Comparison of ENCODE assay signal across 8 cellular contexts in genomic region chr2:111049792-111050640, GRCh38.
DNase-seq lines count a peak whose midpoint lies in the region; ATAC-seq lines count a peak whose summit lies in the region.

No MANE protein-coding gene starts in this region.

- intact Hi-C loops in activated T-helper 1 cell treated with anti-CD3 and anti-CD28 coated beads, Interleukin-12 subunit alpha, Interleukin-12 subunit beta, Interleukin-2, Interleukin-4 antibody, amounts not matched to agents 30 ng/mL and 10 ng/mL and 1 ng/mL, durations not matched to agents 14 hours and 24 hours and 36 hours (cut with micrococcal nuclease) = loop anchor here (1.0 to 5.0 kb wide), 5 partner anchors 14 to 373 kb away; partner anchors contain the start of gene BUB1

- ATAC-seq in HG02678 (IDR thresholded peaks at IDR 0.05; ENCODE audit: unreplicated experiment) = peak; percentile 62
- ATAC-seq in stimulated activated effector memory CD8-positive, alpha-beta T cell treated with anti-CD3 and anti-CD28 coated beads, Interleukin-12 subunit alpha, Interleukin-12 subunit beta, amount 100 ng/mL, for 72 hours = peak; percentile 91

- peak; percentile 36 for DNase-seq in activated T-cell treated with anti-CD3 and anti-CD28 coated beads, Interleukin-2, amount 50 U/mL, for 24 hours
- DNase-seq in activated T-cell treated with anti-CD3 and anti-CD28 coated beads for 4 hours (no peak), AML-193 (lab: John Stamatoyannopoulos, UW) (no peak), D341Med (ENCODE audit: low spot score) (no peak), putamen (ENCODE audit: low spot score) (no peak)
- DNase-seq in activated T-helper 1 cell treated with anti-CD3 and anti-CD28 coated beads, Interleukin-12 subunit alpha, Interleukin-12 subunit beta, Interleukin-2, Interleukin-4 antibody, amounts not matched to agents 30 ng/mL and 10 ng/mL and 1 ng/mL, durations not matched to agents 14 hours and 24 hours and 36 hours (ENCODE audit: low spot score) = no peak
- DNase-seq in stimulated activated effector memory CD8-positive, alpha-beta T cell treated with anti-CD3 and anti-CD28 coated beads, Interleukin-12 subunit alpha, Interleukin-12 subunit beta, amount 100 ng/mL, for 72 hours (ENCODE audit: low spot score in 2 of 2) = no peak

- H3K27ac Mint-ChIP-seq in activated T-cell treated with anti-CD3 and anti-CD28 coated beads, Interleukin-2, amount 50 U/mL, for 24 hours = peak overlapping the region; percentile 93
- peak overlapping the region; percentile 82 for H3K27ac Mint-ChIP-seq in activated T-helper 1 cell treated with anti-CD3 and anti-CD28 coated beads, Interleukin-12 subunit alpha, Interleukin-12 subunit beta, Interleukin-2, Interleukin-4 antibody, amounts not matched to agents 30 ng/mL and 10 ng/mL and 1 ng/mL, durations not matched to agents 14 hours and 24 hours and 36 hours
- H3K27ac Mint-ChIP-seq in stimulated activated effector memory CD8-positive, alpha-beta T cell treated with anti-CD3 and anti-CD28 coated beads, Interleukin-12 subunit alpha, Interleukin-12 subunit beta, amount 100 ng/mL, for 72 hours = peak overlapping the region; percentile 69

- H3K9me3 Mint-ChIP-seq in activated T-cell treated with anti-CD3 and anti-CD28 coated beads, Interleukin-2, amount 50 U/mL, for 24 hours = peaks cover 19% of the 10 kb centered on the region
- H3K9me3 Mint-ChIP-seq in activated T-helper 1 cell treated with anti-CD3 and anti-CD28 coated beads, Interleukin-12 subunit alpha, Interleukin-12 subunit beta, Interleukin-2, Interleukin-4 antibody, amounts not matched to agents 30 ng/mL and 10 ng/mL and 1 ng/mL, durations not matched to agents 14 hours and 24 hours and 36 hours = peaks cover 25% of the 10 kb centered on the region
- no peaks in the 10 kb centered on the region for H3K9me3 Mint-ChIP-seq in stimulated activated effector memory CD8-positive, alpha-beta T cell treated with anti-CD3 and anti-CD28 coated beads, Interleukin-12 subunit alpha, Interleukin-12 subunit beta, amount 100 ng/mL, for 72 hours

- no peak overlapping the region for H3K4me3 Mint-ChIP-seq in activated T-cell treated with anti-CD3 and anti-CD28 coated beads, Interleukin-2, amount 50 U/mL, for 24 hours
- H3K4me3 Mint-ChIP-seq in activated T-helper 1 cell treated with anti-CD3 and anti-CD28 coated beads, Interleukin-12 subunit alpha, Interleukin-12 subunit beta, Interleukin-2, Interleukin-4 antibody, amounts not matched to agents 30 ng/mL and 10 ng/mL and 1 ng/mL, durations not matched to agents 14 hours and 24 hours and 36 hours = peak overlapping the region; percentile 24
- H3K4me3 Mint-ChIP-seq in stimulated activated effector memory CD8-positive, alpha-beta T cell treated with anti-CD3 and anti-CD28 coated beads, Interleukin-12 subunit alpha, Interleukin-12 subunit beta, amount 100 ng/mL, for 72 hours = peak overlapping the region; percentile 25

- peaks cover 55% of the 10 kb centered on the region for H3K4me1 Mint-ChIP-seq in activated T-cell treated with anti-CD3 and anti-CD28 coated beads, Interleukin-2, amount 50 U/mL, for 24 hours (ENCODE audit: low read depth)
- H3K4me1 Mint-ChIP-seq in activated T-helper 1 cell treated with anti-CD3 and anti-CD28 coated beads, Interleukin-12 subunit alpha, Interleukin-12 subunit beta, Interleukin-2, Interleukin-4 antibody, amounts not matched to agents 30 ng/mL and 10 ng/mL and 1 ng/mL, durations not matched to agents 14 hours and 24 hours and 36 hours (ENCODE audit: low read depth) = peaks cover 48% of the 10 kb centered on the region
- H3K4me1 Mint-ChIP-seq in stimulated activated effector memory CD8-positive, alpha-beta T cell treated with anti-CD3 and anti-CD28 coated beads, Interleukin-12 subunit alpha, Interleukin-12 subunit beta, amount 100 ng/mL, for 72 hours = peaks cover 46% of the 10 kb centered on the region

- no peaks in the 10 kb centered on the region for H3K36me3 Mint-ChIP-seq in activated T-cell treated with anti-CD3 and anti-CD28 coated beads, Interleukin-2, amount 50 U/mL, for 24 hours (ENCODE audit: low read depth)
- H3K36me3 Mint-ChIP-seq in activated T-helper 1 cell treated with anti-CD3 and anti-CD28 coated beads, Interleukin-12 subunit alpha, Interleukin-12 subunit beta, Interleukin-2, Interleukin-4 antibody, amounts not matched to agents 30 ng/mL and 10 ng/mL and 1 ng/mL, durations not matched to agents 14 hours and 24 hours and 36 hours (ENCODE audit: low read depth) = peaks cover 4% of the 10 kb centered on the region
- peaks cover 7% of the 10 kb centered on the region for H3K36me3 Mint-ChIP-seq in stimulated activated effector memory CD8-positive, alpha-beta T cell treated with anti-CD3 and anti-CD28 coated beads, Interleukin-12 subunit alpha, Interleukin-12 subunit beta, amount 100 ng/mL, for 72 hours

- H3K27me3 Mint-ChIP-seq in activated T-cell treated with anti-CD3 and anti-CD28 coated beads, Interleukin-2, amount 50 U/mL, for 24 hours = peaks cover 68% of the 10 kb centered on the region
- peaks cover 9% of the 10 kb centered on the region for H3K27me3 Mint-ChIP-seq in activated T-helper 1 cell treated with anti-CD3 and anti-CD28 coated beads, Interleukin-12 subunit alpha, Interleukin-12 subunit beta, Interleukin-2, Interleukin-4 antibody, amounts not matched to agents 30 ng/mL and 10 ng/mL and 1 ng/mL, durations not matched to agents 14 hours and 24 hours and 36 hours (ENCODE audit: insufficient read depth)
